1 cellular context compared by ENCODE assay signal in the genomic region with DNA sequence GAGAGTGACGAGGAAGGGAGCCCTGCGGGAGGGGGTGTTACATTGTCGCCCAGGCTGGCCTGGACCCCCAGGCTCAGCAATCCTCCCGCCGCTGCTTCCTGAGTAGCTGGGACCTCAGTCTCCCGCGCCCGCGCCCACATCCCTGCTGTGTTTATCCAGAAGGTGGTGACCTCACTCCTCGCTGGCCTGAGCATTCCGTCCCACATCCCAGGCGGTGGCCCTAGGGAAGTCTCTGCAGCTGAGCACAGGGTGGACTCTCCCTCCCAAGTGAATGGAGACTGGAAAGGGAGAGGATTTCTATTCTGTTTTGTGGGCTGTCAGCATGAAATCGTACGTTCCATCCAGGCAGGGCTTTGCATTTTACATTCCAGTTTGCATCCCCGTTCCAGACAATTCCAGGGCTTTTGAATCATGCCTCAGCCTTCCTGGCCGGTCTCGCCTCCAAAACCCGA.
TF ChIP-seq lines count a peak whose summit lies in the region.

No MANE protein-coding gene starts in this region.

TF ChIP-seq in H1, 55 proteins besides CTCF, POLR2A, EP300 and RAD21:
- TF ChIP-seq SAP30 (IDR thresholded peaks at IDR 0.05; ENCODE audit: insufficient read depth, insufficient replicate concordance, low read length) (no peak), JUND (IDR thresholded peaks at IDR 0.05; ENCODE audit: low read length) (peak; percentile 50; the same call in 1 of the 2 replicates)
- TF ChIP-seq, protein P1, sequence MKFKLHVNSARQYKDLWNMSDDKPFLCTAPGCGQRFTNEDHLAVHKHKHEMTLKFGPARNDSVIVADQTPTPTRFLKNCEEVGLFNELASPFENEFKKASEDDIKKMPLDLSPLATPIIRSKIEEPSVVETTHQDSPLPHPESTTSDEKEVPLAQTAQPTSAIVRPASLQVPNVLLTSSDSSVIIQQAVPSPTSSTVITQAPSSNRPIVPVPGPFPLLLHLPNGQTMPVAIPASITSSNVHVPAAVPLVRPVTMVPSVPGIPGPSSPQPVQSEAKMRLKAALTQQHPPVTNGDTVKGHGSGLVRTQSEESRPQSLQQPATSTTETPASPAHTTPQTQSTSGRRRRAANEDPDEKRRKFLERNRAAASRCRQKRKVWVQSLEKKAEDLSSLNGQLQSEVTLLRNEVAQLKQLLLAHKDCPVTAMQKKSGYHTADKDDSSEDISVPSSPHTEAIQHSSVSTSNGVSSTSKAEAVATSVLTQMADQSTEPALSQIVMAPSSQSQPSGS (IDR thresholded peaks at IDR 0.05; ENCODE audit: low read length), result peak; percentile 40; the same call in 1 of the 2 replicates
TF ChIP-seq in H1: peak in this region for 2.
